Comparison of ENCODE assay signal across 16 cellular contexts in the genomic region with DNA sequence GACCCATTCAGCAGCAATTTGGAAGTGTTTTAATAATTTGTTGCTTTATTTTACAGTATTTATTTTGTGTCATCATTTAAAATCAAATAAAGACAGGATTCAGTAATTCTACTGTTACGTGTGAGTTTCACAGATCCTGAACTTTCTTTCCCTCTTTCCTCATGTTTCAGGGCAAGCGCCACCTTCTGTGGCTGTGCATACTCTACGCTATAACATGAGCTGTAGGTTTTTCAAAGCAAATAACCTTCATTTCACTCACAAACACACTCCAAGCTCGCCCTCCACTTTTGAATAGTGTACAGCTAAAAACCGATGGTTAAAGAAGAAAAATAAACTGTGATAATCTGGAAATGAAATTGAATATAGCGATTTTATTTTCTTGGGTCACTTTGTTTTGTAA.
DNase-seq lines count a peak whose midpoint lies in the region; TF ChIP-seq lines count a peak whose summit lies in the region.
"Had no signal": no experiment of that assay in that cellular context is flagged by ENCODE, and none has a peak within 500 bp of the region (broad histone marks: within the 10 kb centered on the region; RNA-seq: fewer than 3 reads in every experiment).

No MANE protein-coding gene starts in this region.

- H3K36me3 ChIP-seq in hepatocyte (replicated peaks; ENCODE audit: insufficient read depth, low read depth) (no peaks in the 10 kb centered on the region), ascending aorta (no peaks in the 10 kb centered on the region)
- H3K36me3 ChIP-seq: heart right ventricle, left ventricle myocardium inferior, right atrium auricular region had no signal

- peak overlapping the region; percentile 69 for H3K4me2 ChIP-seq in hepatocyte

- H2AFZ ChIP-seq in hepatocyte, result no peak overlapping the region

- TF ChIP-seq CTCF in hepatocyte (IDR thresholded peaks at IDR 0.05; ENCODE audit: poor library complexity), result peak; percentile 31
- no peak for TF ChIP-seq CTCF in ascending aorta (IDR thresholded peaks at IDR 0.05)

- no peaks in the 10 kb centered on the region for H3K9me2 ChIP-seq in hepatocyte (replicated peaks; ENCODE audit: insufficient read depth)

- H3K4me3 ChIP-seq in hepatocyte (no peak overlapping the region), ascending aorta (no peak overlapping the region)
- H3K4me3 ChIP-seq: body of pancreas had no signal

- DNase-seq in NCI-H510A treated with DMSO at 0.1 percent for 48 hours (lab: John Stamatoyannopoulos, UW) (peak; percentile 19), NCI-H510A (lab: John Stamatoyannopoulos, UW) (no peak), NCI-H146 (lab: John Stamatoyannopoulos, UW) (peak; percentile 39), hepatocyte (ENCODE audit: low spot score) (peak; percentile 35), retina (peak; percentile 51), NCI-H1105 treated with DMSO at 0.1 percent for 48 hours (lab: John Stamatoyannopoulos, UW) (no peak), ascending aorta (ENCODE audit: low spot score in 2 of 2) (no peak), G401 (ENCODE audit: low spot score) (no peak)
- DNase-seq: activated CD4-positive, CD25-positive, alpha-beta regulatory T cell treated with anti-CD3 and anti-CD28 coated beads, Interleukin-2, amount 50 U/mL, for 72 hours; CD8-positive, alpha-beta memory T cell; left ventricle myocardium inferior; naive B cell; stimulated activated CD4-positive, alpha-beta T cell treated with anti-CD3 and anti-CD28 coated beads, Interleukin-4, amount 100 ng/mL, for 24 hours had no signal

- H4K20me1 ChIP-seq in hepatocyte (ENCODE audit: insufficient read depth, poor library complexity, severe bottlenecking), result no peaks in the 10 kb centered on the region

- WGBS in hepatocyte (ENCODE audit: low lambda C conversion rate, missing lambda C conversion rate), result 12% methylated on average over 6 of the region's 6 CpGs

- no peaks in the 10 kb centered on the region for H3K79me2 ChIP-seq in hepatocyte

- in situ Hi-C loops in G401 (cut with HindIII; ENCODE audit: low sequenced_read_pairs), result no loop called here

- intact Hi-C loops in ascending aorta (cut with DNase I), result no loop called here

- H3K27me3 ChIP-seq in hepatocyte, result no peaks in the 10 kb centered on the region
- no peaks in the 10 kb centered on the region for H3K27me3 ChIP-seq in ascending aorta
- H3K27me3 ChIP-seq: body of pancreas, right atrium auricular region had no signal

- H3K9me3 ChIP-seq in hepatocyte (ENCODE audit: low read depth) (no peaks in the 10 kb centered on the region), ascending aorta (no peaks in the 10 kb centered on the region)
- H3K9me3 ChIP-seq: body of pancreas, heart right ventricle, left ventricle myocardium inferior, right atrium auricular region had no signal

- H3K4me1 ChIP-seq in hepatocyte (ENCODE audit: insufficient read depth) (no peaks in the 10 kb centered on the region), ascending aorta (peaks cover 0 to 3% of the 10 kb centered on the region in 2 donors)
- H3K4me1 ChIP-seq: left ventricle myocardium inferior, right atrium auricular region had no signal

- H3K27ac ChIP-seq in hepatocyte, result no peak overlapping the region
- H3K27ac ChIP-seq in ascending aorta, result no peak overlapping the region
- H3K27ac ChIP-seq: body of pancreas, heart right ventricle, left ventricle myocardium inferior, right atrium auricular region had no signal

Comparison
In these comparisons a context has a peak if more than half of its experiments do, and no peak if none do; other contexts are left out.
1. DNase-seq: peak in NCI-H510A treated with DMSO at 0.1 percent for 48 hours (single experiment), NCI-H146 (single experiment), hepatocyte (single experiment) and retina (single experiment); none in NCI-H510A (single experiment), NCI-H1105 treated with DMSO at 0.1 percent for 48 hours (single experiment), ascending aorta (0 of 2) and G401 (single experiment).